ENCODE assay signal across 12 cellular contexts in the genomic region with DNA sequence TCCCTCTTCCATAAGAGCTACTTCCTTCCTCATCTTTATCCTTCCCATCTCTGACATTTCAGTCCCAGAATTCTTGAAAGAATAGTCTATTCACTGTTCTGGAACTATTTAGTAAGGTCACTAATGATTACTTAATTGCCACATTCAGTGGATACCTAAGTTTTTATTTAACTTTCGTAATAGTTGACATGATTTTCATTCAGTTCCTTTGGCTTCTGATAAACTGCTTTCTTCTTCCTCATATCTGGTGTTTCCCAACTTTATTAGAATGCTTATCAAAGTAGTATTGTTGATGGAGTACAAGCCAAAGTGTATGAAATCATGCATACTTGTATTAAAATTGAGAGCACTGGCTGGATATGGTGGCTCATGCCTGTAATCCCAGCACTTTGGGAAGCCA. TPM values are rescaled to one million over a fixed set of nuclear protein-coding genes. Genes with fewer than 3 reads are reported as not detected.
A peak's percentile ranks its signal among the peaks of the same experiment; 100 is the strongest.
DNase-seq lines count a peak whose midpoint lies in the region; ATAC-seq and TF ChIP-seq lines count a peak whose summit lies in the region.
"Had no signal": no experiment of that assay in that cellular context is flagged by ENCODE, and none has a peak within 500 bp of the region (broad histone marks: within the 10 kb centered on the region; RNA-seq: fewer than 3 reads in every experiment).

No MANE protein-coding gene starts in this region.

- H3K4me3 Mint-ChIP-seq in activated T-helper 1 cell treated with anti-CD3 and anti-CD28 coated beads, Interleukin-12 subunit alpha, Interleukin-12 subunit beta, Interleukin-2, Interleukin-4 antibody, amounts not matched to agents 30 ng/mL and 10 ng/mL and 1 ng/mL, durations not matched to agents 14 hours and 24 hours and 36 hours = no peak overlapping the region

- no peaks in the 10 kb centered on the region for H3K9me3 ChIP-seq in right atrium auricular region
- no peaks in the 10 kb centered on the region for H3K9me3 ChIP-seq in liver (ENCODE audit: control insufficient read depth in 4 of 4, low read length in 3 of 4)
- no peaks in the 10 kb centered on the region for H3K9me3 ChIP-seq in testis
- H3K9me3 ChIP-seq: colonic mucosa, vagina had no signal

- no peak overlapping the region for H3K9ac ChIP-seq in liver (ENCODE audit: low read depth in 1 of 2, low read length in 2 of 2)

- intact Hi-C loops in Right ventricle myocardium superior (cut with DNase I) (no loop called here), testis (cut with DNase I; ENCODE audit: low total_unique reads) (no loop called here)
- intact Hi-C loops in activated T-helper 1 cell treated with anti-CD3 and anti-CD28 coated beads, Interleukin-12 subunit alpha, Interleukin-12 subunit beta, Interleukin-2, Interleukin-4 antibody, amounts not matched to agents 30 ng/mL and 10 ng/mL and 1 ng/mL, durations not matched to agents 14 hours and 24 hours and 36 hours (cut with micrococcal nuclease) = no loop called here

- H3K27ac Mint-ChIP-seq in activated T-helper 1 cell treated with anti-CD3 and anti-CD28 coated beads, Interleukin-12 subunit alpha, Interleukin-12 subunit beta, Interleukin-2, Interleukin-4 antibody, amounts not matched to agents 30 ng/mL and 10 ng/mL and 1 ng/mL, durations not matched to agents 14 hours and 24 hours and 36 hours = peak overlapping the region; percentile 36

- H3K4me3 ChIP-seq in right atrium auricular region (no peak overlapping the region), liver (ENCODE audit: low read depth in 1 of 3, low read length in 3 of 3) (no peak overlapping the region), testis (no peak overlapping the region)
- H3K4me3 ChIP-seq: colonic mucosa, vagina had no signal

- H3K36me3 Mint-ChIP-seq in activated T-helper 1 cell treated with anti-CD3 and anti-CD28 coated beads, Interleukin-12 subunit alpha, Interleukin-12 subunit beta, Interleukin-2, Interleukin-4 antibody, amounts not matched to agents 30 ng/mL and 10 ng/mL and 1 ng/mL, durations not matched to agents 14 hours and 24 hours and 36 hours (ENCODE audit: low read depth) = peaks cover 20% of the 10 kb centered on the region

- H3K4me1 ChIP-seq in right atrium auricular region = peaks cover 0 to 45% of the 10 kb centered on the region in 2 donors
- H3K4me1 ChIP-seq in liver (ENCODE audit: control insufficient read depth in 4 of 4, insufficient read depth in 4 of 4, low read length in 3 of 4) = peaks cover 7 to 24% (median 20%) of the 10 kb centered on the region in 4 donors
- H3K4me1 ChIP-seq in testis = peaks cover 8% of the 10 kb centered on the region
- H3K4me1 ChIP-seq: colonic mucosa had no signal

- no peak for TF ChIP-seq POLR2A in testis (IDR thresholded peaks at IDR 0.05)

- H3K27me3 Mint-ChIP-seq in activated T-helper 1 cell treated with anti-CD3 and anti-CD28 coated beads, Interleukin-12 subunit alpha, Interleukin-12 subunit beta, Interleukin-2, Interleukin-4 antibody, amounts not matched to agents 30 ng/mL and 10 ng/mL and 1 ng/mL, durations not matched to agents 14 hours and 24 hours and 36 hours (ENCODE audit: insufficient read depth) = no peaks in the 10 kb centered on the region

- DNase-seq in Right ventricle myocardium superior (no peak), right atrium auricular region (ENCODE audit: low spot score) (no peak), DMS79 (lab: John Stamatoyannopoulos, UW) (no peak), LoVo (ENCODE audit: low spot score) (no peak), AG20443 (ENCODE audit: low spot score) (no peak), testis (no peak)
- DNase-seq in activated T-helper 1 cell treated with anti-CD3 and anti-CD28 coated beads, Interleukin-12 subunit alpha, Interleukin-12 subunit beta, Interleukin-2, Interleukin-4 antibody, amounts not matched to agents 30 ng/mL and 10 ng/mL and 1 ng/mL, durations not matched to agents 14 hours and 24 hours and 36 hours (ENCODE audit: low spot score) = no peak
- DNase-seq: colonic mucosa, NCI-H1048, NCI-H446 had no signal

- H3K27ac ChIP-seq in right atrium auricular region (no peak overlapping the region), liver (ENCODE audit: low read depth in 1 of 2, low read length in 2 of 2) (peak overlapping the region; percentile 25 to 69), testis (no peak overlapping the region)
- H3K27ac ChIP-seq: colonic mucosa, vagina had no signal

- TF ChIP-seq RAD21 in liver (IDR thresholded peaks at IDR 0.05) = peak in 1 of 2 donors; percentile 10

- H3K27me3 ChIP-seq in right atrium auricular region (no peaks in the 10 kb centered on the region), liver (ENCODE audit: control insufficient read depth in 4 of 4, insufficient read depth in 4 of 4, low read length in 3 of 4) (no peaks in the 10 kb centered on the region), testis (no peaks in the 10 kb centered on the region)
- H3K27me3 ChIP-seq: colonic mucosa, vagina had no signal

- peaks cover 62% of the 10 kb centered on the region for H3K4me1 Mint-ChIP-seq in activated T-helper 1 cell treated with anti-CD3 and anti-CD28 coated beads, Interleukin-12 subunit alpha, Interleukin-12 subunit beta, Interleukin-2, Interleukin-4 antibody, amounts not matched to agents 30 ng/mL and 10 ng/mL and 1 ng/mL, durations not matched to agents 14 hours and 24 hours and 36 hours (ENCODE audit: low read depth)

- ATAC-seq in Right ventricle myocardium superior (ENCODE audit: poor library complexity) = peak; percentile 28

- H3K36me3 ChIP-seq in right atrium auricular region (no peaks in the 10 kb centered on the region), liver (ENCODE audit: control insufficient read depth in 4 of 4, insufficient read depth in 3 of 4, low read depth in 1 of 4, low read length in 3 of 4) (no peaks in the 10 kb centered on the region), testis (ENCODE audit: low read depth, missing control alignments) (no peaks in the 10 kb centered on the region)
- H3K36me3 ChIP-seq: colonic mucosa had no signal

- no peaks in the 10 kb centered on the region for H3K9me3 Mint-ChIP-seq in activated T-helper 1 cell treated with anti-CD3 and anti-CD28 coated beads, Interleukin-12 subunit alpha, Interleukin-12 subunit beta, Interleukin-2, Interleukin-4 antibody, amounts not matched to agents 30 ng/mL and 10 ng/mL and 1 ng/mL, durations not matched to agents 14 hours and 24 hours and 36 hours

- WGBS in liver = 23% methylated on average over 1 of the region's 1 CpG
- WGBS in testis, 2 donors = 58 to 61% methylated on average over 1 of the region's 1 CpG

- TF ChIP-seq CTCF in right atrium auricular region (IDR thresholded peaks at IDR 0.05) (no peak), liver (IDR thresholded peaks at IDR 0.05; ENCODE audit: low read depth, low read length, missing input control) (no peak), testis (IDR thresholded peaks at IDR 0.05) (no peak)

TF ChIP-seq in liver, 16 proteins besides CTCF, POLR2A, EP300 and RAD21 (continues in another document):
- peak; percentile 25 for TF ChIP-seq SP1 (IDR thresholded peaks at IDR 0.05)
- TF ChIP-seq FOXA1 (IDR thresholded peaks at IDR 0.05) = no peak
- TF ChIP-seq NR2F2 (IDR thresholded peaks at IDR 0.05) = no peak
- TF ChIP-seq HNF4A (conservative IDR thresholded peaks at IDR 0.05) = peak; percentile 42 to 54
- TF ChIP-seq, protein P1, sequence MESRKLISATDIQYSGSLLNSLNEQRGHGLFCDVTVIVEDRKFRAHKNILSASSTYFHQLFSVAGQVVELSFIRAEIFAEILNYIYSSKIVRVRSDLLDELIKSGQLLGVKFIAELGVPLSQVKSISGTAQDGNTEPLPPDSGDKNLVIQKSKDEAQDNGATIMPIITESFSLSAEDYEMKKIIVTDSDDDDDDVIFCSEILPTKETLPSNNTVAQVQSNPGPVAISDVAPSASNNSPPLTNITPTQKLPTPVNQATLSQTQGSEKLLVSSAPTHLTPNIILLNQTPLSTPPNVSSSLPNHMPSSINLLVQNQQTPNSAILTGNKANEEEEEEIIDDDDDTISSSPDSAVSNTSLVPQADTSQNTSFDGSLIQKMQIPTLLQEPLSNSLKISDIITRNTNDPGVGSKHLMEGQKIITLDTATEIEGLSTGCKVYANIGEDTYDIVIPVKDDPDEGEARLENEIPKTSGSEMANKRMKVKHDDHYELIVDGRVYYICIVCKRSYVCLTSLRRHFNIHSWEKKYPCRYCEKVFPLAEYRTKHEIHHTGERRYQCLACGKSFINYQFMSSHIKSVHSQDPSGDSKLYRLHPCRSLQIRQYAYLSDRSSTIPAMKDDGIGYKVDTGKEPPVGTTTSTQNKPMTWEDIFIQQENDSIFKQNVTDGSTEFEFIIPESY (IDR thresholded peaks at IDR 0.05) = peak; percentile 55
- TF ChIP-seq, protein P2, sequence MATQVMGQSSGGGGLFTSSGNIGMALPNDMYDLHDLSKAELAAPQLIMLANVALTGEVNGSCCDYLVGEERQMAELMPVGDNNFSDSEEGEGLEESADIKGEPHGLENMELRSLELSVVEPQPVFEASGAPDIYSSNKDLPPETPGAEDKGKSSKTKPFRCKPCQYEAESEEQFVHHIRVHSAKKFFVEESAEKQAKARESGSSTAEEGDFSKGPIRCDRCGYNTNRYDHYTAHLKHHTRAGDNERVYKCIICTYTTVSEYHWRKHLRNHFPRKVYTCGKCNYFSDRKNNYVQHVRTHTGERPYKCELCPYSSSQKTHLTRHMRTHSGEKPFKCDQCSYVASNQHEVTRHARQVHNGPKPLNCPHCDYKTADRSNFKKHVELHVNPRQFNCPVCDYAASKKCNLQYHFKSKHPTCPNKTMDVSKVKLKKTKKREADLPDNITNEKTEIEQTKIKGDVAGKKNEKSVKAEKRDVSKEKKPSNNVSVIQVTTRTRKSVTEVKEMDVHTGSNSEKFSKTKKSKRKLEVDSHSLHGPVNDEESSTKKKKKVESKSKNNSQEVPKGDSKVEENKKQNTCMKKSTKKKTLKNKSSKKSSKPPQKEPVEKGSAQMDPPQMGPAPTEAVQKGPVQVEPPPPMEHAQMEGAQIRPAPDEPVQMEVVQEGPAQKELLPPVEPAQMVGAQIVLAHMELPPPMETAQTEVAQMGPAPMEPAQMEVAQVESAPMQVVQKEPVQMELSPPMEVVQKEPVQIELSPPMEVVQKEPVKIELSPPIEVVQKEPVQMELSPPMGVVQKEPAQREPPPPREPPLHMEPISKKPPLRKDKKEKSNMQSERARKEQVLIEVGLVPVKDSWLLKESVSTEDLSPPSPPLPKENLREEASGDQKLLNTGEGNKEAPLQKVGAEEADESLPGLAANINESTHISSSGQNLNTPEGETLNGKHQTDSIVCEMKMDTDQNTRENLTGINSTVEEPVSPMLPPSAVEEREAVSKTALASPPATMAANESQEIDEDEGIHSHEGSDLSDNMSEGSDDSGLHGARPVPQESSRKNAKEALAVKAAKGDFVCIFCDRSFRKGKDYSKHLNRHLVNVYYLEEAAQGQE (IDR thresholded peaks at IDR 0.05) = no peak

RNA-seq across cellular contexts. Expression of a gene that starts 10.8 kb away (rescaled TPM):
- total RNA-seq in Right ventricle myocardium superior = 114 TPM
- total RNA-seq in right atrium auricular region = 10 to 100 TPM; 54.3 to 73.6 TPM
- 251 and 265 TPM in 2 replicates for total RNA-seq in activated T-helper 1 cell treated with anti-CD3 and anti-CD28 coated beads, Interleukin-12 subunit alpha, Interleukin-12 subunit beta, Interleukin-2, Interleukin-4 antibody, amounts not matched to agents 30 ng/mL and 10 ng/mL and 1 ng/mL, durations not matched to agents 14 hours and 24 hours and 36 hours
- 10 to 100 TPM; 17.0 to 53.6 TPM for total RNA-seq in liver
- polyA plus RNA-seq in liver = 10 to 100 TPM; 38.5 to 44.2 TPM
- total RNA-seq in testis = 100 to 1,000 TPM; 102 to 116 TPM
- polyA plus RNA-seq in testis (ENCODE audit: insufficient read depth, low read depth, low replicate concordance) = 386 TPM

Comparison
In these comparisons a context has a peak if more than half of its experiments do, and no peak if none do; other contexts are left out.
1. H3K27ac ChIP-seq: peak in liver (2 of 2); none in right atrium auricular region (0 of 2) and testis (0 of 2).